In genomic region chr11:17846852-17847453, GRCh38 we compare ENCODE assay signal across 11 cellular contexts.
A peak's percentile ranks its signal among the peaks of the same experiment; 100 is the strongest.
DNase-seq lines count a peak whose midpoint lies in the region; ATAC-seq and TF ChIP-seq lines count a peak whose summit lies in the region.
"Had no signal": no experiment of that assay in that cellular context is flagged by ENCODE, and none has a peak within 500 bp of the region (broad histone marks: within the 10 kb centered on the region; RNA-seq: fewer than 3 reads in every experiment).

No MANE protein-coding gene starts in this region.

- intact Hi-C loops in PC-9 (cut with micrococcal nuclease; ENCODE audit: unreplicated experiment): loop anchor here (5.0 kb wide), 1 partner anchor 115 kb away; the partner anchor contains the start of gene KCNC1
- intact Hi-C loops in activated CD8-positive, alpha-beta T cell treated with anti-CD3 and anti-CD28 coated beads for 36 hours (cut with micrococcal nuclease): no loop called here

- H3K4me1 ChIP-seq in PC-9 (replicated peaks; ENCODE audit: insufficient read depth): peaks cover 19% of the 10 kb centered on the region
- peaks cover 9% of the 10 kb centered on the region for H3K4me1 ChIP-seq in fibroblast of lung (ENCODE audit: control insufficient read depth, extremely low read depth, insufficient read depth, low read length)
- H3K4me1 ChIP-seq: colonic mucosa had no signal

- H3K4me3 ChIP-seq in PC-9 (no peak overlapping the region), fibroblast of lung (replicated peaks in 1 of 4; ENCODE audit: control extremely low read depth in 1 of 4, insufficient read depth in 1 of 4, low read depth in 3 of 4, low read length in 4 of 4) (no peak overlapping the region)
- H3K4me3 ChIP-seq: colonic mucosa, lung had no signal

- no peak for ATAC-seq in GM21390 (IDR thresholded peaks at IDR 0.05; ENCODE audit: unreplicated experiment)
- ATAC-seq in activated CD8-positive, alpha-beta T cell treated with anti-CD3 and anti-CD28 coated beads for 36 hours: no peak

- POLR2A ChIA-PET in PC-9 (lab: Charles Lee; ENCODE audit: unreplicated experiment): no interaction called here
- POLR2A ChIA-PET in activated CD8-positive, alpha-beta T cell treated with anti-CD3 and anti-CD28 coated beads for 36 hours (lab: Charles Lee): no interaction called here

- CTCF ChIA-PET in PC-9 (lab: Charles Lee): no interaction called here
- CTCF ChIA-PET in activated CD8-positive, alpha-beta T cell treated with anti-CD3 and anti-CD28 coated beads for 36 hours (lab: Charles Lee): no interaction called here

- no peak overlapping the region for H3K27ac Mint-ChIP-seq in progenitor cell of endocrine pancreas
- H3K27ac Mint-ChIP-seq in activated T-cell treated with anti-CD3 and anti-CD28 coated beads, Interleukin-2, amount 50 U/mL, for 24 hours: no peak overlapping the region
- H3K27ac Mint-ChIP-seq in activated CD8-positive, alpha-beta T cell treated with anti-CD3 and anti-CD28 coated beads for 36 hours: no peak overlapping the region

- BruUV-seq in PC-9 (replicated peaks; lab: Mats Ljungman, UMichigan): no TSS peak

- H2AFZ ChIP-seq in PC-9 (no peak overlapping the region), fibroblast of lung (ENCODE audit: low read length) (no peak overlapping the region)

- H3F3A ChIP-seq in PC-9 (ENCODE audit: insufficient read depth, low read depth): peaks cover 8% of the 10 kb centered on the region

- no peaks in the 10 kb centered on the region for H3K27me3 ChIP-seq in PC-9 (ENCODE audit: insufficient read depth, low read depth)
- no peaks in the 10 kb centered on the region for H3K27me3 ChIP-seq in fibroblast of lung (ENCODE audit: control insufficient read depth, insufficient read depth, low read length)
- H3K27me3 ChIP-seq: colonic mucosa had no signal

- in situ Hi-C loops in GM13977 (cut with MboI; ENCODE audit: low pct_unique_long_range_greater_than_20kb, low sequenced_read_pairs, unreplicated experiment): no loop called here

- no peak overlapping the region for H3K27ac ChIP-seq in PC-9
- H3K27ac ChIP-seq in fibroblast of lung (ENCODE audit: insufficient read depth, low read length): no peak overlapping the region
- H3K27ac ChIP-seq: colonic mucosa had no signal

- H3K9me2 ChIP-seq in PC-9 (ENCODE audit: insufficient read depth): no peaks in the 10 kb centered on the region

- TF ChIP-seq CTCF in GM13977 (IDR thresholded peaks at IDR 0.05; ENCODE audit: extremely low read depth, insufficient read depth, missing control alignments) (peak; percentile 23), PC-9 (conservative IDR thresholded peaks at IDR 0.05) (peak; percentile 43; the same call in 1 of the 2 replicates), fibroblast of lung (conservative IDR thresholded peaks at IDR 0.05 in 1 of 2, IDR thresholded peaks at IDR 0.05 in 1 of 2; ENCODE audit: low read depth in 1 of 2, low read length in 2 of 2) (peak; percentile 24 to 48), progenitor cell of endocrine pancreas (IDR thresholded peaks at IDR 0.05; ENCODE audit: unreplicated experiment) (peak; percentile 31)
- TF ChIP-seq CTCF in activated CD8-positive, alpha-beta T cell treated with anti-CD3 and anti-CD28 coated beads for 36 hours (IDR thresholded peaks at IDR 0.05): no peak

- H3K79me2 ChIP-seq in PC-9 (ENCODE audit: low read depth): no peaks in the 10 kb centered on the region
- no peaks in the 10 kb centered on the region for H3K79me2 ChIP-seq in fibroblast of lung (ENCODE audit: control insufficient read depth, insufficient read depth, low read length)

- no peaks in the 10 kb centered on the region for H3K9me3 Mint-ChIP-seq in progenitor cell of endocrine pancreas (ENCODE audit: low read depth)
- no peaks in the 10 kb centered on the region for H3K9me3 Mint-ChIP-seq in activated T-cell treated with anti-CD3 and anti-CD28 coated beads, Interleukin-2, amount 50 U/mL, for 24 hours
- no peaks in the 10 kb centered on the region for H3K9me3 Mint-ChIP-seq in activated CD8-positive, alpha-beta T cell treated with anti-CD3 and anti-CD28 coated beads for 36 hours

- no peak overlapping the region for H3K9ac ChIP-seq in fibroblast of lung (ENCODE audit: insufficient read depth, low read length)

- H3K36me3 Mint-ChIP-seq in progenitor cell of endocrine pancreas (ENCODE audit: insufficient read depth): no peaks in the 10 kb centered on the region
- H3K36me3 Mint-ChIP-seq in activated T-cell treated with anti-CD3 and anti-CD28 coated beads, Interleukin-2, amount 50 U/mL, for 24 hours (ENCODE audit: low read depth): peaks cover 53% of the 10 kb centered on the region
- no peaks in the 10 kb centered on the region for H3K36me3 Mint-ChIP-seq in activated CD8-positive, alpha-beta T cell treated with anti-CD3 and anti-CD28 coated beads for 36 hours (ENCODE audit: low read depth)

- H4K20me1 ChIP-seq in PC-9 (ENCODE audit: insufficient read depth): no peaks in the 10 kb centered on the region
- H4K20me1 ChIP-seq in fibroblast of lung (ENCODE audit: control insufficient read depth, extremely low read depth, insufficient read depth, low read length): no peaks in the 10 kb centered on the region

- peaks cover 2% of the 10 kb centered on the region for H3K4me1 Mint-ChIP-seq in progenitor cell of endocrine pancreas (ENCODE audit: low read depth)
- H3K4me1 Mint-ChIP-seq in activated T-cell treated with anti-CD3 and anti-CD28 coated beads, Interleukin-2, amount 50 U/mL, for 24 hours (ENCODE audit: low read depth): no peaks in the 10 kb centered on the region
- no peaks in the 10 kb centered on the region for H3K4me1 Mint-ChIP-seq in activated CD8-positive, alpha-beta T cell treated with anti-CD3 and anti-CD28 coated beads for 36 hours (ENCODE audit: low read depth)

- H3K4me2 ChIP-seq in PC-9 (no peak overlapping the region), fibroblast of lung (ENCODE audit: extremely low read depth, insufficient read depth, low read length) (no peak overlapping the region)

- H3K27me3 Mint-ChIP-seq in progenitor cell of endocrine pancreas: no peaks in the 10 kb centered on the region
- H3K27me3 Mint-ChIP-seq in activated T-cell treated with anti-CD3 and anti-CD28 coated beads, Interleukin-2, amount 50 U/mL, for 24 hours: no peaks in the 10 kb centered on the region
- H3K27me3 Mint-ChIP-seq in activated CD8-positive, alpha-beta T cell treated with anti-CD3 and anti-CD28 coated beads for 36 hours: no peaks in the 10 kb centered on the region

- no peaks in the 10 kb centered on the region for H3K36me3 ChIP-seq in PC-9 (ENCODE audit: low read depth)
- H3K36me3 ChIP-seq in fibroblast of lung (ENCODE audit: control insufficient read depth, insufficient read depth, low read length): no peaks in the 10 kb centered on the region
- H3K36me3 ChIP-seq: colonic mucosa had no signal

- no peak for DNase-seq in GM13977 (ENCODE audit: low spot score)
- DNase-seq in PC-9: peak in 1 of 2 experiments; percentile 47
- DNase-seq in fibroblast of lung (ENCODE audit: low read depth in 2 of 2): peak; percentile 65 to 68
- no peak for DNase-seq in progenitor cell of endocrine pancreas (ENCODE audit: low spot score, unreplicated experiment)
- DNase-seq in activated T-cell treated with anti-CD3 and anti-CD28 coated beads, Interleukin-2, amount 50 U/mL, for 24 hours: no peak
- no peak for DNase-seq in activated CD8-positive, alpha-beta T cell treated with anti-CD3 and anti-CD28 coated beads for 36 hours
- no peak for DNase-seq in KG1 (lab: John Stamatoyannopoulos, UW)
- DNase-seq: colonic mucosa, NCI-H2081 had no signal

- H3K4me3 Mint-ChIP-seq in progenitor cell of endocrine pancreas (ENCODE audit: low read depth): no peak overlapping the region
- no peak overlapping the region for H3K4me3 Mint-ChIP-seq in activated T-cell treated with anti-CD3 and anti-CD28 coated beads, Interleukin-2, amount 50 U/mL, for 24 hours
- no peak overlapping the region for H3K4me3 Mint-ChIP-seq in activated CD8-positive, alpha-beta T cell treated with anti-CD3 and anti-CD28 coated beads for 36 hours

- no peaks in the 10 kb centered on the region for H3K9me3 ChIP-seq in PC-9 (ENCODE audit: insufficient read depth, low read depth)
- no peaks in the 10 kb centered on the region for H3K9me3 ChIP-seq in fibroblast of lung (ENCODE audit: control insufficient read depth, insufficient read depth, low read depth, low read length)
- H3K9me3 ChIP-seq: colonic mucosa had no signal

Comparison
In these comparisons a context has a peak if more than half of its experiments do, and no peak if none do; other contexts are left out.
1. DNase-seq: peak in fibroblast of lung (2 of 2); none in GM13977 (single experiment), progenitor cell of endocrine pancreas (single experiment), activated T-cell treated with anti-CD3 and anti-CD28 coated beads, Interleukin-2, amount 50 U/mL, for 24 hours (single experiment), activated CD8-positive, alpha-beta T cell treated with anti-CD3 and anti-CD28 coated beads for 36 hours (single experiment) and KG1 (single experiment).